1 cellular context compared by ENCODE assay signal in genomic region chr9:136021891-136022681, GRCh38.
TF ChIP-seq lines count a peak whose summit lies in the region.

No MANE protein-coding gene starts in this region.

TF ChIP-seq in GM23338, 12 proteins besides CTCF, POLR2A, EP300 and RAD21 (continued from another document):
- TF ChIP-seq REST (IDR thresholded peaks at IDR 0.05; ENCODE audit: unreplicated experiment) (no peak), NANOG (IDR thresholded peaks at IDR 0.05; ENCODE audit: borderline replicate concordance) (no peak)
TF ChIP-seq in GM23338: peak in this region for 0.
